In genomic region chr1:25707280-25708016, GRCh38 we compare ENCODE assay signal across 12 cellular contexts.
DNase-seq lines count a peak whose midpoint lies in the region; ATAC-seq and TF ChIP-seq lines count a peak whose summit lies in the region.
"Had no signal": no experiment of that assay in that cellular context is flagged by ENCODE, and none has a peak within 500 bp of the region (broad histone marks: within the 10 kb centered on the region; RNA-seq: fewer than 3 reads in every experiment).

No MANE protein-coding gene starts in this region.

- no peaks in the 10 kb centered on the region for H4K20me1 ChIP-seq in osteoblast (ENCODE audit: insufficient read depth, low read length)

- H3K27ac ChIP-seq in esophagus (ENCODE audit: low read depth in 2 of 2, low read length in 1 of 2) (peak overlapping the region; percentile 52 to 69), osteoblast (ENCODE audit: low read depth, low read length) (no peak overlapping the region)
- H3K27ac ChIP-seq: prostate gland had no signal

- H3K9me3 ChIP-seq in esophagus (ENCODE audit: control insufficient read depth in 2 of 2, insufficient read depth in 1 of 2, low read depth in 1 of 2, low read length in 1 of 2) (no peaks in the 10 kb centered on the region), osteoblast (ENCODE audit: low read depth, low read length) (no peaks in the 10 kb centered on the region)
- H3K9me3 ChIP-seq: prostate gland had no signal

- no peak for TF ChIP-seq CTCF in osteoblast (IDR thresholded peaks at IDR 0.05; ENCODE audit: extremely low read depth, low read depth, low read length)

- no peaks in the 10 kb centered on the region for H3K79me2 ChIP-seq in osteoblast (ENCODE audit: insufficient read depth, low read length)

- H3K4me2 ChIP-seq in osteoblast (ENCODE audit: insufficient read depth, low read length): peak overlapping the region; percentile 34

- DNase-seq in ELR (ENCODE audit: low read depth): peak; percentile 74
- peak; percentile 8 for DNase-seq in NCI-H69 (lab: John Stamatoyannopoulos, UW)
- no peak for DNase-seq in osteoblast (ENCODE audit: insufficient read length, low spot score, missing footprints)
- DNase-seq in DMS53 (lab: John Stamatoyannopoulos, UW): no peak
- DNase-seq: activated CD4-positive, alpha-beta T cell treated with anti-CD3 and anti-CD28 coated beads for 48 hours; effector CD8-positive, alpha-beta T cell; NCI-H1436 treated with DMSO at 0.1 percent for 48 hours had no signal

- 74 to 77% methylated on average over 6 of the region's 6 CpGs for WGBS in esophagus, 2 donors

- no peak overlapping the region for H2AFZ ChIP-seq in osteoblast (ENCODE audit: low read length)

- H3K4me1 ChIP-seq in esophagus (ENCODE audit: control insufficient read depth in 2 of 2, insufficient read depth in 2 of 2, low read length in 1 of 2) (peaks cover 0 to 13% of the 10 kb centered on the region in 2 donors), osteoblast (ENCODE audit: insufficient read depth, low read length) (peaks cover 36% of the 10 kb centered on the region)
- H3K4me1 ChIP-seq: prostate gland had no signal

- H3K4me3 ChIP-seq in esophagus (ENCODE audit: low read depth in 1 of 2, low read length in 2 of 2) (no peak overlapping the region), osteoblast (ENCODE audit: insufficient read depth, low read length) (no peak overlapping the region)
- H3K4me3 ChIP-seq: prostate gland had no signal

- H3K36me3 ChIP-seq in esophagus (ENCODE audit: control insufficient read depth in 2 of 2, insufficient read depth in 2 of 2, low read length in 1 of 2) (no peaks in the 10 kb centered on the region), osteoblast (ENCODE audit: insufficient read depth, low read length) (no peaks in the 10 kb centered on the region)
- H3K36me3 ChIP-seq: prostate gland had no signal

- ATAC-seq in HG02852 (IDR thresholded peaks at IDR 0.05; ENCODE audit: unreplicated experiment) (no peak), GM18498 (IDR thresholded peaks at IDR 0.05; ENCODE audit: unreplicated experiment) (no peak)
- ATAC-seq: left lobe of liver had no signal

- H3K27me3 ChIP-seq in esophagus (ENCODE audit: control insufficient read depth in 1 of 2, insufficient read depth in 2 of 2, low read length in 2 of 2) (no peaks in the 10 kb centered on the region), osteoblast (ENCODE audit: insufficient read depth, low read length) (no peaks in the 10 kb centered on the region)

Comparison
In these comparisons a context has a peak if more than half of its experiments do, and no peak if none do; other contexts are left out.
1. DNase-seq: peak in ELR (single experiment) and NCI-H69 (single experiment); none in osteoblast (single experiment) and DMS53 (single experiment).